28 cellular contexts compared by ENCODE assay signal in the genomic region with DNA sequence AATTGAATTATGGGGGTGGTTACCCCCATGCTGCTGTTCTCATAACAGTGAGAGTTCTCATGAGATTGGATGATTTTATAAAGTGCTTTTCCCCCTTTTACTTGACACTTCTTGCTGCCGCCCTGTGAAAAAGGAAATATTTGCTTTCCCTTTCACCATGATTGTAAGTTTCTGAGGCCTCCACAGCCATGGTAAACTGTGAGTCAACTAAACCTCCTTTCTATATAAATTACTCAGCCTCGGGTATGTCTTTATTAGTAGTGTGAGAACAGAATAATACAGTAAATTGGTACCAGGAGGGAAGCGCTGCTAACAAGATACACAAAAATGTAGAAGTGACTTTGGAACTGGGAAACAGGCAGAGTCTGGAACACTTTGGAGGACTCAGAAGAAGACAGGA.
"Had no signal": no experiment of that assay in that cellular context is flagged by ENCODE, and none has a peak within 500 bp of the region (broad histone marks: within the 10 kb centered on the region; RNA-seq: fewer than 3 reads in every experiment).

No MANE protein-coding gene starts in this region.

- H3K4me1 Mint-ChIP-seq: mesothelial cell of epicardium; naive B cell; stimulated activated effector memory CD8-positive, alpha-beta T cell treated with anti-CD3 and anti-CD28 coated beads, Interleukin-12 subunit alpha, Interleukin-12 subunit beta, amount 100 ng/mL, for 72 hours had no signal

- H3K27me3 Mint-ChIP-seq: naive B cell had no signal

- H3K4me1 ChIP-seq: gastrocnemius medialis, heart left ventricle, psoas muscle, sigmoid colon, stomach, thyroid gland, vagina had no signal

- DNase-seq: dorsolateral prefrontal cortex; effector CD4-positive, alpha-beta T cell; foreskin fibroblast; gastrocnemius medialis; heart left ventricle; left cardiac atrium; left lung; mesenchymal stem cell; mucosa of descending colon; naive B cell; occipital lobe; ovary; posterior cingulate gyrus; psoas muscle; right cardiac atrium; sigmoid colon; stimulated activated CD4-positive, alpha-beta T cell treated with anti-CD3 and anti-CD28 coated beads, Interleukin-2, amount 100 ng/mL, for 24 hours; stimulated activated CD4-positive, alpha-beta T cell treated with anti-CD3 and anti-CD28 coated beads, Interleukin-4, amount 100 ng/mL, for 24 hours; stimulated activated naive CD4-positive, alpha-beta T cell treated with Interleukin-2 at 50 U/mL for 16 hours; stomach; thyroid gland; trophoblast cell had no signal

- H3K36me3 Mint-ChIP-seq: mesothelial cell of epicardium; naive B cell; stimulated activated effector memory CD8-positive, alpha-beta T cell treated with anti-CD3 and anti-CD28 coated beads, Interleukin-12 subunit alpha, Interleukin-12 subunit beta, amount 100 ng/mL, for 72 hours had no signal

- H3K27me3 ChIP-seq: gastrocnemius medialis, hepatocyte, left lung, ovary, sigmoid colon, stomach, thyroid gland, vagina had no signal

- H3K27ac Mint-ChIP-seq: mesothelial cell of epicardium; naive B cell; stimulated activated effector memory CD8-positive, alpha-beta T cell treated with anti-CD3 and anti-CD28 coated beads, Interleukin-12 subunit alpha, Interleukin-12 subunit beta, amount 100 ng/mL, for 72 hours had no signal

- H3K4me3 ChIP-seq: dorsolateral prefrontal cortex, gastrocnemius medialis, heart left ventricle, hepatocyte, left lung, mucosa of descending colon, ovary, psoas muscle, sigmoid colon, stomach, thyroid gland, vagina had no signal

- H3K36me3 ChIP-seq: gastrocnemius medialis, heart left ventricle, left lung, ovary, sigmoid colon, stomach, thyroid gland, vagina had no signal

- H3K27ac ChIP-seq: dorsolateral prefrontal cortex, epithelial cell of prostate, gastrocnemius medialis, heart left ventricle, hepatocyte, left lung, ovary, psoas muscle, sigmoid colon, stomach, thyroid gland, vagina had no signal

- ATAC-seq: esophagus mucosa; gastrocnemius medialis; heart left ventricle; left cardiac atrium; left lung; mucosa of descending colon; psoas muscle; right cardiac atrium; stimulated activated effector memory CD8-positive, alpha-beta T cell treated with anti-CD3 and anti-CD28 coated beads, Interleukin-12 subunit alpha, Interleukin-12 subunit beta, amount 100 ng/mL, for 72 hours had no signal

- H3K9me3 ChIP-seq: gastrocnemius medialis, heart left ventricle, left lung, mucosa of descending colon, ovary, psoas muscle, sigmoid colon, stomach, thyroid gland, vagina had no signal

- H3K4me3 Mint-ChIP-seq: mesothelial cell of epicardium; stimulated activated effector memory CD8-positive, alpha-beta T cell treated with anti-CD3 and anti-CD28 coated beads, Interleukin-12 subunit alpha, Interleukin-12 subunit beta, amount 100 ng/mL, for 72 hours had no signal

- H3K9me3 Mint-ChIP-seq: mesothelial cell of epicardium had no signal
